In genomic region chr17:79950306-79950705, GRCh38 we compare ENCODE assay signal across 12 cellular contexts.
DNase-seq lines count a peak whose midpoint lies in the region; ATAC-seq and TF ChIP-seq lines count a peak whose summit lies in the region.
"Had no signal": no experiment of that assay in that cellular context is flagged by ENCODE, and none has a peak within 500 bp of the region (broad histone marks: within the 10 kb centered on the region; RNA-seq: fewer than 3 reads in every experiment).

No MANE protein-coding gene starts in this region.

- no peaks in the 10 kb centered on the region for H3K4me1 Mint-ChIP-seq in activated T-cell treated with anti-CD3 and anti-CD28 coated beads, Interleukin-2, amount 50 U/mL, for 72 hours (ENCODE audit: low read depth)
- H3K4me1 Mint-ChIP-seq: activated naive CD8-positive, alpha-beta T cell treated with anti-CD3 and anti-CD28 coated beads, Interleukin-2, amount 10 ng/mL, durations not matched to agents 7 days and 5 days had no signal

- H3K27ac ChIP-seq in HUES6 (ENCODE audit: low read depth, low read length) (peak overlapping the region; percentile 92), layer of hippocampus (ENCODE audit: low read depth, low read length) (peak overlapping the region; percentile 84), smooth muscle cell (ENCODE audit: low read depth) (no peak overlapping the region), PC-3 (ENCODE audit: low read length) (no peak overlapping the region)

- TF ChIP-seq CTCF in smooth muscle cell (IDR thresholded peaks at IDR 0.05; ENCODE audit: borderline replicate concordance, insufficient read depth, poor library complexity, severe bottlenecking) (no peak), PC-3 (conservative IDR thresholded peaks at IDR 0.05; ENCODE audit: low read depth, low read length) (no peak)

- peaks cover 32% of the 10 kb centered on the region for H4K20me1 ChIP-seq in smooth muscle cell (ENCODE audit: low read depth)
- no peaks in the 10 kb centered on the region for H4K20me1 ChIP-seq in PC-3 (ENCODE audit: low read length)

- no peaks in the 10 kb centered on the region for H3K9me3 ChIP-seq in HUES6 (ENCODE audit: control insufficient read depth, insufficient read depth, low read depth, low read length)
- H3K9me3 ChIP-seq in smooth muscle cell (replicated peaks; ENCODE audit: low read depth), result no peaks in the 10 kb centered on the region
- no peaks in the 10 kb centered on the region for H3K9me3 ChIP-seq in PC-3 (ENCODE audit: low read length)

- H3K4me3 ChIP-seq in HUES6 (ENCODE audit: low read depth, low read length) (peak overlapping the region; percentile 59), smooth muscle cell (no peak overlapping the region), PC-3 (ENCODE audit: low read length) (no peak overlapping the region)

- H2AFZ ChIP-seq in smooth muscle cell (ENCODE audit: low read depth) (no peak overlapping the region), PC-3 (ENCODE audit: low read length) (no peak overlapping the region)

- DNase-seq in astrocyte of the hippocampus (ENCODE audit: low read depth, low spot score) (peak; percentile 37), smooth muscle cell (lab: John Stamatoyannopoulos, UW; ENCODE audit: unreplicated experiment) (no peak), PC-3 (no peak)
- no peak for DNase-seq in activated T-cell treated with anti-CD3 and anti-CD28 coated beads, Interleukin-2, amount 50 U/mL, for 72 hours
- DNase-seq: activated naive CD8-positive, alpha-beta T cell treated with anti-CD3 and anti-CD28 coated beads, Interleukin-2, amount 10 ng/mL, durations not matched to agents 7 days and 5 days; CD8-positive, alpha-beta T cell; foreskin fibroblast; stimulated activated naive CD8-positive, alpha-beta T cell treated with anti-CD3 and anti-CD28 coated beads, Interleukin-15, Interleukin-2, amounts not matched to agents 100 U/mL and 50 U/mL, for 24 hours; T-helper 2 cell had no signal

- WGBS in smooth muscle cell (ENCODE audit: low lambda C conversion rate), result 53% methylated on average over 31 of the region's 31 CpGs

- H3K4me2 ChIP-seq in smooth muscle cell (peak overlapping the region; percentile 67), PC-3 (ENCODE audit: low read length) (no peak overlapping the region)

- intact Hi-C loops in PC-3 (cut with micrococcal nuclease), result no loop called here

- H3K9me3 Mint-ChIP-seq in activated T-cell treated with anti-CD3 and anti-CD28 coated beads, Interleukin-2, amount 50 U/mL, for 72 hours, result no peaks in the 10 kb centered on the region
- H3K9me3 Mint-ChIP-seq: activated naive CD8-positive, alpha-beta T cell treated with anti-CD3 and anti-CD28 coated beads, Interleukin-2, amount 10 ng/mL, durations not matched to agents 7 days and 5 days; CD8-positive, alpha-beta T cell had no signal

- H3K36me3 ChIP-seq in HUES6 (ENCODE audit: control insufficient read depth, insufficient read depth, low read length), result peaks cover 25% of the 10 kb centered on the region
- H3K36me3 ChIP-seq in smooth muscle cell (ENCODE audit: low read depth), result no peaks in the 10 kb centered on the region
- no peaks in the 10 kb centered on the region for H3K36me3 ChIP-seq in PC-3 (ENCODE audit: low read depth, low read length)

- H3K4me3 Mint-ChIP-seq in activated T-cell treated with anti-CD3 and anti-CD28 coated beads, Interleukin-2, amount 50 U/mL, for 72 hours, result no peak overlapping the region
- H3K4me3 Mint-ChIP-seq: activated naive CD8-positive, alpha-beta T cell treated with anti-CD3 and anti-CD28 coated beads, Interleukin-2, amount 10 ng/mL, durations not matched to agents 7 days and 5 days; CD8-positive, alpha-beta T cell had no signal

- H3K79me2 ChIP-seq in smooth muscle cell (ENCODE audit: low read depth) (peaks cover 13% of the 10 kb centered on the region), PC-3 (ENCODE audit: low read length) (no peaks in the 10 kb centered on the region)

- POLR2A ChIA-PET in PC-3 (lab: Charles Lee; ENCODE audit: unreplicated experiment), result no interaction called here

- H3F3A ChIP-seq in smooth muscle cell (ENCODE audit: low read depth) (peaks cover 22% of the 10 kb centered on the region), PC-3 (ENCODE audit: low read length, unreplicated experiment) (no peaks in the 10 kb centered on the region)

- CTCF ChIA-PET in PC-3 (lab: Charles Lee), result no interaction called here

- H3K27ac Mint-ChIP-seq in activated T-cell treated with anti-CD3 and anti-CD28 coated beads, Interleukin-2, amount 50 U/mL, for 72 hours, result no peak overlapping the region
- H3K27ac Mint-ChIP-seq: activated naive CD8-positive, alpha-beta T cell treated with anti-CD3 and anti-CD28 coated beads, Interleukin-2, amount 10 ng/mL, durations not matched to agents 7 days and 5 days; CD8-positive, alpha-beta T cell had no signal

- no peaks in the 10 kb centered on the region for H3K27me3 Mint-ChIP-seq in activated T-cell treated with anti-CD3 and anti-CD28 coated beads, Interleukin-2, amount 50 U/mL, for 72 hours (ENCODE audit: low read depth)

- H3K9me2 ChIP-seq in PC-3 (replicated peaks; ENCODE audit: low read length), result no peaks in the 10 kb centered on the region

- peaks cover 3% of the 10 kb centered on the region; the same call in 1 of the 2 replicates for H3K27me3 ChIP-seq in HUES6 (ENCODE audit: control insufficient read depth, insufficient read depth, low read length)
- no peaks in the 10 kb centered on the region for H3K27me3 ChIP-seq in layer of hippocampus (ENCODE audit: control insufficient read depth, insufficient read depth, low read length)
- no peaks in the 10 kb centered on the region for H3K27me3 ChIP-seq in smooth muscle cell (ENCODE audit: low read depth)
- no peaks in the 10 kb centered on the region for H3K27me3 ChIP-seq in PC-3 (ENCODE audit: low read length)

- no peaks in the 10 kb centered on the region for H3K36me3 Mint-ChIP-seq in activated T-cell treated with anti-CD3 and anti-CD28 coated beads, Interleukin-2, amount 50 U/mL, for 72 hours (ENCODE audit: insufficient read depth in 2 of 2)
- H3K36me3 Mint-ChIP-seq: activated naive CD8-positive, alpha-beta T cell treated with anti-CD3 and anti-CD28 coated beads, Interleukin-2, amount 10 ng/mL, durations not matched to agents 7 days and 5 days; CD8-positive, alpha-beta T cell had no signal

- peak overlapping the region; percentile 82 for H3K9ac ChIP-seq in HUES6 (ENCODE audit: low read length)
- no peak overlapping the region for H3K9ac ChIP-seq in smooth muscle cell (ENCODE audit: low read depth)
- no peak overlapping the region for H3K9ac ChIP-seq in PC-3 (ENCODE audit: low read length)

- no peak for ATAC-seq in HG03342 (IDR thresholded peaks at IDR 0.05; ENCODE audit: unreplicated experiment)
- no peak for ATAC-seq in PC-3
- no peak for ATAC-seq in activated T-cell treated with anti-CD3 and anti-CD28 coated beads, Interleukin-2, amount 50 U/mL, for 72 hours (replicated peaks in 1 of 2)
- ATAC-seq: CD8-positive, alpha-beta T cell; stimulated activated naive CD8-positive, alpha-beta T cell treated with anti-CD3 and anti-CD28 coated beads, Interleukin-15, Interleukin-2, amounts not matched to agents 100 U/mL and 50 U/mL, for 24 hours had no signal

- BruUV-seq in PC-3 (replicated peaks; lab: Mats Ljungman, UMichigan), result no TSS peak

- H3K4me1 ChIP-seq in HUES6 (ENCODE audit: control insufficient read depth, insufficient read depth, low read length) (peaks cover 57% of the 10 kb centered on the region), smooth muscle cell (ENCODE audit: low read depth) (peaks cover 36% of the 10 kb centered on the region), PC-3 (ENCODE audit: insufficient read depth, low read length) (no peaks in the 10 kb centered on the region)

Comparison
In these comparisons a context has a peak if more than half of its experiments do, and no peak if none do; other contexts are left out.
1. H3K27ac ChIP-seq: peak in HUES6 (single experiment) and layer of hippocampus (single experiment); none in smooth muscle cell (single experiment) and PC-3 (single experiment).